ENCODE assay signal across 10 cellular contexts in the genomic region with DNA sequence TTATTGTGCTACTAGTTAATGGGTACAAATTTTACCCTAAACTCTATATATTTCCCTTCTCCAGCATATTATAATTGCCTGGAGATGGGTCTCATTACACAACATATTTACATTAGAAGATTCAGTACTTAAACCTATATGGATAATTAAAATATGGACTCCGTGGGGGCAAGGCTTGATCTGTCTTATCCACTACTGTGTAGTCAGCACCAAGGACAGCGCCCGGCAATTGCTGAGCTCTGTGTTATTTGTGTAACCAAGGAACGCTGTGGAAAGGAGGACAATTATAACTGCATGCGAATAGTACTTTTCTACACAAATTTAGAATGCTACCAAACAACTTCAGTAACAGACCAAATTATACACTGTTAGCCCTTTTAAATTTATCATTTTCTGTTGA.
DNase-seq lines count a peak whose midpoint lies in the region; ATAC-seq, FAIRE-seq and TF ChIP-seq lines count a peak whose summit lies in the region.
"Had no signal": no experiment of that assay in that cellular context is flagged by ENCODE, and none has a peak within 500 bp of the region (broad histone marks: within the 10 kb centered on the region; RNA-seq: fewer than 3 reads in every experiment).

No MANE protein-coding gene starts in this region.

- CTCF ChIA-PET in A673 (lab: Charles Lee) (no interaction called here), HCT116 (lab: Charles Lee) (no interaction called here)

- no peaks in the 10 kb centered on the region for H4K20me1 ChIP-seq in HCT116 (ENCODE audit: insufficient read depth)

- H3K27ac ChIP-seq in A673 (ENCODE audit: low read depth, low read length, poor library complexity, severe bottlenecking) (no peak overlapping the region), HCT116 (ENCODE audit: low read depth, low read length) (no peak overlapping the region), SK-N-MC (no peak overlapping the region), foreskin keratinocyte (no peak overlapping the region), small intestine (ENCODE audit: low read depth in 1 of 2, low read length in 1 of 2) (no peak overlapping the region)

- H3K9me3 ChIP-seq in A673 (ENCODE audit: low read depth, low read length, poor library complexity, severe bottlenecking) (no peaks in the 10 kb centered on the region), HCT116 (ENCODE audit: control insufficient read depth in 1 of 2, insufficient read depth in 1 of 2, low read depth in 1 of 2, low read length in 2 of 2) (no peaks in the 10 kb centered on the region), SK-N-MC (ENCODE audit: low read depth, low read length) (no peaks in the 10 kb centered on the region), small intestine (ENCODE audit: control insufficient read depth, low read depth) (no peaks in the 10 kb centered on the region)

- TF ChIP-seq POLR2A in HCT116 (IDR thresholded peaks at IDR 0.05; ENCODE audit: borderline replicate concordance, extremely low read depth, insufficient read depth, insufficient read length) = no peak

- H3K27me3 ChIP-seq in A673 (replicated peaks; ENCODE audit: insufficient read depth, low read depth, low read length, poor library complexity) (no peaks in the 10 kb centered on the region), HCT116 (ENCODE audit: insufficient read depth, low read length) (no peaks in the 10 kb centered on the region), foreskin keratinocyte (no peaks in the 10 kb centered on the region), small intestine (ENCODE audit: control insufficient read depth in 2 of 2, insufficient read depth in 2 of 2, low read length in 2 of 2) (no peaks in the 10 kb centered on the region)

- H3K36me3 ChIP-seq in A673 (ENCODE audit: insufficient read depth, low read length, poor library complexity, severe bottlenecking) = no peaks in the 10 kb centered on the region
- no peaks in the 10 kb centered on the region for H3K36me3 ChIP-seq in HCT116 (ENCODE audit: control insufficient read depth in 1 of 2, insufficient read depth in 2 of 2, low read length in 2 of 2)
- no peaks in the 10 kb centered on the region for H3K36me3 ChIP-seq in SK-N-MC (ENCODE audit: insufficient read depth, low read length)
- no peaks in the 10 kb centered on the region for H3K36me3 ChIP-seq in small intestine (ENCODE audit: control insufficient read depth in 2 of 2, insufficient read depth in 2 of 2, low read length in 2 of 2)

- H3K4me2 ChIP-seq in HCT116 (ENCODE audit: low read length) = no peak overlapping the region

- DNase-seq in A673 (ENCODE audit: low spot score) = peak; percentile 51
- no peak for DNase-seq in HCT116 (ENCODE audit: low read depth, low spot score)
- peak; percentile 24 for DNase-seq in SK-N-MC (ENCODE audit: low read depth, low spot score)
- DNase-seq in foreskin keratinocyte = peak in 1 of 2 donors; percentile 23
- no peak for DNase-seq in T-helper 9 cell
- DNase-seq in GM13977 (ENCODE audit: low spot score) = no peak
- no peak for DNase-seq in small intestine
- DNase-seq: stimulated activated CD4-positive, alpha-beta T cell treated with anti-CD3 and anti-CD28 coated beads, Interleukin-4, amount 100 ng/mL, for 24 hours had no signal

- no peak overlapping the region for H3K4me3 ChIP-seq in A673 (ENCODE audit: low read depth, low read length, poor library complexity, severe bottlenecking)
- H3K4me3 ChIP-seq in HCT116 (replicated peaks in 1 of 2; ENCODE audit: low read depth in 1 of 2, low read length in 2 of 2) = no peak overlapping the region
- H3K4me3 ChIP-seq in SK-N-MC = no peak overlapping the region
- no peak overlapping the region for H3K4me3 ChIP-seq in small intestine (ENCODE audit: low read depth in 1 of 2, low read length in 2 of 2)

- BruUV-seq in A673 (replicated peaks; lab: Mats Ljungman, UMichigan) = no TSS peak
- no TSS peak for BruUV-seq in HCT116 (replicated peaks; lab: Mats Ljungman, UMichigan)

- FAIRE-seq in small intestine (lab: Jason Lieb, UNC) = no peak
- FAIRE-seq: G401.6 had no signal

- H3K79me2 ChIP-seq in HCT116 (ENCODE audit: insufficient read depth, low read length) = no peaks in the 10 kb centered on the region

- H2AFZ ChIP-seq in HCT116 (ENCODE audit: low read depth, low read length, poor library complexity, severe bottlenecking) = no peak overlapping the region

- H3K4me1 ChIP-seq in A673 (ENCODE audit: insufficient read depth, low read length, poor library complexity, severe bottlenecking) (no peaks in the 10 kb centered on the region), HCT116 (ENCODE audit: control insufficient read depth in 1 of 2, insufficient read depth in 2 of 2, low read length in 2 of 2) (no peaks in the 10 kb centered on the region), foreskin keratinocyte (no peaks in the 10 kb centered on the region), small intestine (ENCODE audit: control insufficient read depth in 2 of 2, insufficient read depth in 1 of 2, low read depth in 1 of 2, low read length in 1 of 2) (no peaks in the 10 kb centered on the region)

- H3K9me2 ChIP-seq in HCT116 (ENCODE audit: insufficient read depth) = no peaks in the 10 kb centered on the region

- RAD21 ChIA-PET in HCT116 (lab: Charles Lee; ENCODE audit: low non-redundant PET in 1 of 2, low total read pairs in 2 of 2, uncharacterized antibody in 2 of 2, unreplicated experiment in 2 of 2) = no interaction called here

- 27 to 30% (median 30%) methylated on average over 5 of the region's 5 CpGs for WGBS in small intestine, 3 donors

- TF ChIP-seq CTCF in A673 (conservative IDR thresholded peaks at IDR 0.05; ENCODE audit: low read depth, low read length) (no peak), HCT116 (IDR thresholded peaks at IDR 0.05 in 2 of 3, conservative IDR thresholded peaks at IDR 0.05 in 1 of 3; ENCODE audit: borderline replicate concordance in 1 of 3, insufficient read depth in 1 of 3, low read depth in 2 of 3, low read length in 2 of 3) (no peak), foreskin keratinocyte (conservative IDR thresholded peaks at IDR 0.05) (no peak), GM13977 (IDR thresholded peaks at IDR 0.05; ENCODE audit: extremely low read depth, insufficient read depth, missing control alignments) (no peak)

- H3K9ac ChIP-seq in HCT116 (ENCODE audit: low read length) = no peak overlapping the region
- H3K9ac ChIP-seq in SK-N-MC (ENCODE audit: insufficient read length) = no peak overlapping the region

- intact Hi-C loops in A673 (cut with micrococcal nuclease; ENCODE audit: unreplicated experiment) = no loop called here
- intact Hi-C loops in HCT116 (cut with micrococcal nuclease) = no loop called here

- no peak for ATAC-seq in HCT116
- ATAC-seq in foreskin keratinocyte = peak; percentile 77
- no peak for ATAC-seq in HG03520 (IDR thresholded peaks at IDR 0.05; ENCODE audit: unreplicated experiment)

- TF ChIP-seq RAD21 in HCT116 (IDR thresholded peaks at IDR 0.05; ENCODE audit: low read depth) = no peak

- in situ Hi-C loops in GM13977 (cut with MboI; ENCODE audit: low pct_unique_long_range_greater_than_20kb, low sequenced_read_pairs, unreplicated experiment) = no loop called here

- POLR2A ChIA-PET in A673 (lab: Charles Lee; ENCODE audit: low non-redundant PET) (no interaction called here), HCT116 (lab: Charles Lee) (no interaction called here)

TF ChIP-seq in HCT116, 20 proteins besides CTCF, POLR2A, EP300 and RAD21:
- TF ChIP-seq SP1 (IDR thresholded peaks at IDR 0.05; ENCODE audit: low read depth) = no peak
- TF ChIP-seq, protein P1, sequence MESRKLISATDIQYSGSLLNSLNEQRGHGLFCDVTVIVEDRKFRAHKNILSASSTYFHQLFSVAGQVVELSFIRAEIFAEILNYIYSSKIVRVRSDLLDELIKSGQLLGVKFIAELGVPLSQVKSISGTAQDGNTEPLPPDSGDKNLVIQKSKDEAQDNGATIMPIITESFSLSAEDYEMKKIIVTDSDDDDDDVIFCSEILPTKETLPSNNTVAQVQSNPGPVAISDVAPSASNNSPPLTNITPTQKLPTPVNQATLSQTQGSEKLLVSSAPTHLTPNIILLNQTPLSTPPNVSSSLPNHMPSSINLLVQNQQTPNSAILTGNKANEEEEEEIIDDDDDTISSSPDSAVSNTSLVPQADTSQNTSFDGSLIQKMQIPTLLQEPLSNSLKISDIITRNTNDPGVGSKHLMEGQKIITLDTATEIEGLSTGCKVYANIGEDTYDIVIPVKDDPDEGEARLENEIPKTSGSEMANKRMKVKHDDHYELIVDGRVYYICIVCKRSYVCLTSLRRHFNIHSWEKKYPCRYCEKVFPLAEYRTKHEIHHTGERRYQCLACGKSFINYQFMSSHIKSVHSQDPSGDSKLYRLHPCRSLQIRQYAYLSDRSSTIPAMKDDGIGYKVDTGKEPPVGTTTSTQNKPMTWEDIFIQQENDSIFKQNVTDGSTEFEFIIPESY (IDR thresholded peaks at IDR 0.05; ENCODE audit: extremely low read depth, insufficient replicate concordance, low read length) = no peak
- TF ChIP-seq, protein P2, sequence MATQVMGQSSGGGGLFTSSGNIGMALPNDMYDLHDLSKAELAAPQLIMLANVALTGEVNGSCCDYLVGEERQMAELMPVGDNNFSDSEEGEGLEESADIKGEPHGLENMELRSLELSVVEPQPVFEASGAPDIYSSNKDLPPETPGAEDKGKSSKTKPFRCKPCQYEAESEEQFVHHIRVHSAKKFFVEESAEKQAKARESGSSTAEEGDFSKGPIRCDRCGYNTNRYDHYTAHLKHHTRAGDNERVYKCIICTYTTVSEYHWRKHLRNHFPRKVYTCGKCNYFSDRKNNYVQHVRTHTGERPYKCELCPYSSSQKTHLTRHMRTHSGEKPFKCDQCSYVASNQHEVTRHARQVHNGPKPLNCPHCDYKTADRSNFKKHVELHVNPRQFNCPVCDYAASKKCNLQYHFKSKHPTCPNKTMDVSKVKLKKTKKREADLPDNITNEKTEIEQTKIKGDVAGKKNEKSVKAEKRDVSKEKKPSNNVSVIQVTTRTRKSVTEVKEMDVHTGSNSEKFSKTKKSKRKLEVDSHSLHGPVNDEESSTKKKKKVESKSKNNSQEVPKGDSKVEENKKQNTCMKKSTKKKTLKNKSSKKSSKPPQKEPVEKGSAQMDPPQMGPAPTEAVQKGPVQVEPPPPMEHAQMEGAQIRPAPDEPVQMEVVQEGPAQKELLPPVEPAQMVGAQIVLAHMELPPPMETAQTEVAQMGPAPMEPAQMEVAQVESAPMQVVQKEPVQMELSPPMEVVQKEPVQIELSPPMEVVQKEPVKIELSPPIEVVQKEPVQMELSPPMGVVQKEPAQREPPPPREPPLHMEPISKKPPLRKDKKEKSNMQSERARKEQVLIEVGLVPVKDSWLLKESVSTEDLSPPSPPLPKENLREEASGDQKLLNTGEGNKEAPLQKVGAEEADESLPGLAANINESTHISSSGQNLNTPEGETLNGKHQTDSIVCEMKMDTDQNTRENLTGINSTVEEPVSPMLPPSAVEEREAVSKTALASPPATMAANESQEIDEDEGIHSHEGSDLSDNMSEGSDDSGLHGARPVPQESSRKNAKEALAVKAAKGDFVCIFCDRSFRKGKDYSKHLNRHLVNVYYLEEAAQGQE (IDR thresholded peaks at IDR 0.05; ENCODE audit: low read depth) = peak; percentile 73

Comparison
In these comparisons a context has a peak if more than half of its experiments do, and no peak if none do; other contexts are left out.
1. DNase-seq: peak in A673 (single experiment) and SK-N-MC (single experiment); none in HCT116 (single experiment), T-helper 9 cell (single experiment), GM13977 (single experiment) and small intestine (single experiment).